ENCODE assay signal across 10 cellular contexts in the genomic region with DNA sequence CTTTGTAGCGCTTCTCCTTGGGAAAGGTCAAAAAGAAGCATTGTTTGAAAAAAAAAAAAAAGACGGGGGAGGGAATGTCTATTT. TPM values are rescaled to one million over a fixed set of nuclear protein-coding genes. Genes with fewer than 3 reads are reported as not detected.
A peak's percentile ranks its signal among the peaks of the same experiment; 100 is the strongest.
DNase-seq lines count a peak whose midpoint lies in the region; ATAC-seq and TF ChIP-seq lines count a peak whose summit lies in the region.
"Had no signal": no experiment of that assay in that cellular context is flagged by ENCODE, and none has a peak within 500 bp of the region (broad histone marks: within the 10 kb centered on the region; RNA-seq: fewer than 3 reads in every experiment).

TSS of gene LMO3 (minus strand) at position 46 of the 84 bp plus-strand sequence. CDS start 5,302 bp downstream, outside the sequence.

- no peak within 1 kb of the TSS for H3K27ac ChIP-seq in H9 (ENCODE audit: insufficient read length, low read depth, low read length)
- peak within 1 kb of the TSS; percentile 77 to 88 (median 80) for H3K27ac ChIP-seq in body of pancreas
- peak within 1 kb of the TSS; percentile 80 for H3K27ac ChIP-seq in layer of hippocampus (ENCODE audit: low read depth, low read length)
- no peak within 1 kb of the TSS for H3K27ac ChIP-seq in skeletal muscle tissue (ENCODE audit: low read depth, low read length)

- H3K79me1 ChIP-seq in H9 (ENCODE audit: insufficient read depth, low read depth, low read length, poor library complexity, severe bottlenecking): no peaks in the 10 kb centered on the region

- H3K79me2 ChIP-seq in H9 (ENCODE audit: insufficient read depth, low read length): no peaks in the 10 kb centered on the region

- peaks cover 5% of the 10 kb centered on the region; the same call in 1 of the 2 replicates for H3K27me3 ChIP-seq in H9 (ENCODE audit: insufficient read depth, low read length)
- no peaks in the 10 kb centered on the region for H3K27me3 ChIP-seq in body of pancreas
- no peaks in the 10 kb centered on the region for H3K27me3 ChIP-seq in layer of hippocampus (ENCODE audit: control insufficient read depth, insufficient read depth, low read length)
- H3K27me3 ChIP-seq in skeletal muscle tissue (ENCODE audit: control insufficient read depth in 3 of 3, insufficient read depth in 3 of 3, low read length in 3 of 3): peaks cover 17 to 32% (median 29%) of the 10 kb centered on the region in 3 donors

- no peak within 1 kb of the TSS for H3T11ph ChIP-seq in H9 (ENCODE audit: low read length)

- no peak within 1 kb of the TSS for H3K18ac ChIP-seq in H9 (ENCODE audit: insufficient read length, low read depth, low read length)

- no peak within 1 kb of the TSS for H2BK5ac ChIP-seq in H9 (ENCODE audit: insufficient read length, low read length)

- H3K36me3 ChIP-seq in body of pancreas (replicated peaks in 1 of 2; ENCODE audit: insufficient read depth in 1 of 2, low read depth in 2 of 2) (no peaks in the 10 kb centered on the region), skeletal muscle tissue (ENCODE audit: control insufficient read depth in 3 of 3, insufficient read depth in 3 of 3, low read length in 3 of 3) (no peaks in the 10 kb centered on the region)

- no peak within 1 kb of the TSS for H3K23ac ChIP-seq in H9 (ENCODE audit: insufficient read length, low read depth, low read length)

- no peak for TF ChIP-seq POLR2A in body of pancreas (IDR thresholded peaks at IDR 0.05)

- no peak within 1 kb of the TSS for H4K91ac ChIP-seq in H9 (ENCODE audit: insufficient read length, low read depth, low read length)

- no peak within 1 kb of the TSS for H2BK12ac ChIP-seq in H9 (ENCODE audit: insufficient read length, low read depth, low read length)

- H3K4me2 ChIP-seq in H9 (ENCODE audit: insufficient read depth, insufficient read length, low read length): peak within 1 kb of the TSS; percentile 91

- intact Hi-C loops in body of pancreas (cut with DNase I): no loop called here

- ATAC-seq in body of pancreas: no peak

- H3K14ac ChIP-seq in H9 (ENCODE audit: insufficient read depth, low read length): no peak within 1 kb of the TSS

- peak within 1 kb of the TSS; percentile 36 to 50 for H3K4me3 ChIP-seq in body of pancreas
- H3K4me3 ChIP-seq in skeletal muscle tissue (ENCODE audit: low read length in 3 of 3): peak within 1 kb of the TSS; percentile 49 to 70 (median 65)

- DNase-seq in H9 (no peak), body of pancreas (no peak), NCI-H510A (lab: John Stamatoyannopoulos, UW) (no peak), kidney tubule cell (ENCODE audit: low spot score) (no peak), NCI-H1417 (lab: John Stamatoyannopoulos, UW) (no peak), foreskin melanocyte (no peak)
- DNase-seq: GDM1 had no signal

- peaks cover 54 to 69% of the 10 kb centered on the region in 2 experiments for H3K4me1 Mint-ChIP-seq in H9

- no peak within 1 kb of the TSS for H2BK120ac ChIP-seq in H9 (ENCODE audit: low read depth, low read length, poor library complexity, severe bottlenecking)

- H3K4ac ChIP-seq in H9 (ENCODE audit: low read depth, low read length): no peak within 1 kb of the TSS

- H2AK5ac ChIP-seq in H9 (ENCODE audit: insufficient read length, low read length): no peak within 1 kb of the TSS

- H3K9ac ChIP-seq in H9 (ENCODE audit: extremely low read depth, insufficient read length, low read length) (no peak within 1 kb of the TSS), skeletal muscle tissue (ENCODE audit: low read depth in 1 of 3, low read length in 3 of 3) (peak within 1 kb of the TSS; percentile 39 to 74 (median 60))

- no peaks in the 10 kb centered on the region for H3K36me3 Mint-ChIP-seq in H9 (ENCODE audit: insufficient read depth in 1 of 3, low read depth in 3 of 3)

- H3K4me1 ChIP-seq in H9 (ENCODE audit: insufficient read depth, low read length): peaks cover 5% of the 10 kb centered on the region; the same call in 1 of the 2 replicates
- peaks cover 8% of the 10 kb centered on the region for H3K4me1 ChIP-seq in body of pancreas
- H3K4me1 ChIP-seq in skeletal muscle tissue (ENCODE audit: control insufficient read depth in 3 of 3, insufficient read depth in 3 of 3, low read length in 3 of 3): peaks cover 12 to 15% (median 13%) of the 10 kb centered on the region in 3 donors

- no peak within 1 kb of the TSS for H2AFZ ChIP-seq in H9 (ENCODE audit: low read length)

- TF ChIP-seq CTCF in H9 (conservative IDR thresholded peaks at IDR 0.05) (no peak), body of pancreas (IDR thresholded peaks at IDR 0.05) (no peak)

- H3K23me2 ChIP-seq in H9 (ENCODE audit: insufficient read length, low read depth, low read length, poor library complexity, severe bottlenecking): peaks cover 28% of the 10 kb centered on the region

- no peaks in the 10 kb centered on the region; a peak in 1 of 5 replicates for H3K9me3 Mint-ChIP-seq in H9

- H4K20me1 ChIP-seq in H9 (ENCODE audit: control insufficient read depth, insufficient read depth, insufficient read length): no peaks in the 10 kb centered on the region

- H2BK20ac ChIP-seq in H9 (ENCODE audit: low read depth, low read length, poor library complexity, severe bottlenecking): no peak within 1 kb of the TSS

- WGBS in H9 (ENCODE audit: extremely low coverage, insufficient read length, low lambda C conversion rate): no CpG with 5 or more reads among the region's 2 CpGs
- 3 to 4% methylated on average over 2 of the region's 2 CpGs for WGBS in body of pancreas, 2 donors

- peak within 1 kb of the TSS; percentile 75 to 92 for H3K4me3 Mint-ChIP-seq in H9

- no peak within 1 kb of the TSS for H4K5ac ChIP-seq in H9 (ENCODE audit: insufficient read length, low read depth, low read length)

- H3K27me3 Mint-ChIP-seq in H9 (ENCODE audit: low read depth): peaks cover 86% of the 10 kb centered on the region

- H2BK15ac ChIP-seq in H9 (ENCODE audit: low read depth, low read length): no peak within 1 kb of the TSS

- no peak within 1 kb of the TSS for H4K8ac ChIP-seq in H9 (replicated peaks; ENCODE audit: insufficient read length, low read depth, low read length)

- no peak within 1 kb of the TSS for H3K56ac ChIP-seq in H9 (ENCODE audit: insufficient read length, low read depth, low read length)

- peak within 1 kb of the TSS in 1 of 3 experiments; percentile 16; a peak in 3 of 7 replicates for H3K27ac Mint-ChIP-seq in H9

- no peaks in the 10 kb centered on the region for H3K9me3 ChIP-seq in H9 (ENCODE audit: control insufficient read depth, low read depth, low read length)
- no peaks in the 10 kb centered on the region for H3K9me3 ChIP-seq in body of pancreas
- H3K9me3 ChIP-seq in skeletal muscle tissue (ENCODE audit: control insufficient read depth in 3 of 3, low read length in 3 of 3): no peaks in the 10 kb centered on the region

RNA-seq across cellular contexts. Expression of gene LMO3, which starts in this region (rescaled TPM):
- not detected in 2 replicates for total RNA-seq in H9 (2021)
- 10 to 100 TPM; 46.2 to 67.2 TPM for total RNA-seq in body of pancreas
- 2.6 TPM for total RNA-seq in skeletal muscle tissue
- total RNA-seq: T-helper 2 cell treated with Interferon-gamma antibody and Interleukin-4, amounts not matched to agents 100 ng/mL and 5 ng/mL, for 36 hours had no signal

Comparison
In these comparisons a context has a peak if more than half of its experiments do, and no peak if none do; other contexts are left out.
1. RNA of gene LMO3 (total RNA-seq): 46.2 to 67.2 TPM in body of pancreas; 2.6 TPM in skeletal muscle tissue (single experiment) and not detected in H9; every median in the first group is over 10 times any median in the second.
2. H3K27ac ChIP-seq: peak in body of pancreas (4 of 4) and layer of hippocampus (single experiment); none in H9 (single experiment) and skeletal muscle tissue (single experiment).